8 cellular contexts compared by ENCODE assay signal in the genomic region with DNA sequence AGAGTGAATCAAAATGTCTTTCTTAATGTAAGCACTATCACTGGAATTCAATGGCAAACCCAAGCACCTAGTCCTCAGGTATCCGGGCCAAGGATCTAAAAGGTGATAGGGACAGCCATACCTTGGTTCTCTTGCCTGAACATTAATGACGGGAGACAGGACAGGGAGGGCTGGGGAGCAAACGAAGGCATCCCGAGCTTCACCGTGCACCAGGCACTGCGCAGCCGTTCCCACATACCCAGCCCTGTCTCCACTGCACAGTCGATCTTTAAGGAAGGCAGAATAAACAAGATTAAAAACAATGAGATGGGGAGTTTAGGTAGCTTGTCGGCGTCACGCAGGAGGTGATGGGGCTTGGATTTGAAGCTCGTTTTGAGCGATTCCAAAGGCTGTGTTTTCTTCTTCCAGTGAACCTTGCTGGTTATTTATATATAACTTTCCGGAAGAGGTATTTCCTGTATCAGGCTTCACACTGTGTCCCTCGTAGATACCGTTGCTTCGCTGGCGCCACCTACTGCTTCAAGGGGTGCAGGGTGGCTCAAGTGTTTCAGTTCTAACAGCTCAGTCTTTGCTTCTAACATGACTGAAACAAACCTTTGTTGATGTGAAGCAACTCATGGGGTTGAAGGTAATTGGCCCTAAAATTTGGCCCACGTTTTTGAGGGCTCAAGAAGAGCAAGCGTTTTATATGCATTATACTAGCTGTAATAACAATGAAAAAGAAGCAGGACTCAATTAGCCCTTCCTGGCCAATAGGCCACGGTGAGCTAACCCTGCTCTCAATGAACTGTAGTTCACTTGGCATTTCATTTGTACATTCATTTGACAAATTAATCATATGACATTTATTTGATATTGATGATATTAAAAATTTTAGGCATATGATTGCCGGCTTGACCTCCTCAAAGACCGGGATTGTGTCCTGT.
A peak's percentile ranks its signal among the peaks of the same experiment; 100 is the strongest.
DNase-seq lines count a peak whose midpoint lies in the region; ATAC-seq lines count a peak whose summit lies in the region.

No MANE protein-coding gene starts in this region.

- H3K27me3 ChIP-seq in NT2/D1 (ENCODE audit: insufficient read depth, insufficient read length): no peaks in the 10 kb centered on the region

- no peak overlapping the region for H3K9ac ChIP-seq in NT2/D1 (ENCODE audit: insufficient read length, low read depth)

- peak; percentile 87 for DNase-seq in Daoy (ENCODE audit: low read depth)
- DNase-seq in HT-29 (ENCODE audit: low spot score): peak; percentile 73
- peak; percentile 66 for DNase-seq in NT2/D1 (ENCODE audit: low read depth, low spot score)
- peak; percentile 14 for DNase-seq in activated T-cell treated with anti-CD3 and anti-CD28 coated beads, Interleukin-2, amount 50 U/mL, for 4 hours
- DNase-seq in globus pallidus (ENCODE audit: low spot score): peak; percentile 14
- DNase-seq in pulmonary artery endothelial cell (ENCODE audit: low read depth, low spot score): peak; percentile 15

- H3K9me3 ChIP-seq in NT2/D1 (ENCODE audit: insufficient read depth, low read length): no peaks in the 10 kb centered on the region

- H3K36me3 Mint-ChIP-seq in activated T-cell treated with anti-CD3 and anti-CD28 coated beads, Interleukin-2, amount 50 U/mL, for 4 hours (ENCODE audit: insufficient read depth): no peaks in the 10 kb centered on the region

- H3K36me3 ChIP-seq in NT2/D1 (ENCODE audit: insufficient read depth, insufficient read length, low read length): no peaks in the 10 kb centered on the region

- ATAC-seq in GM21423 (IDR thresholded peaks at IDR 0.05; ENCODE audit: unreplicated experiment) (peak; percentile 98), esophagus mucosa (no peak)
- peak; percentile 84 to 85 for ATAC-seq in activated T-cell treated with anti-CD3 and anti-CD28 coated beads, Interleukin-2, amount 50 U/mL, for 4 hours

- H3K4me1 ChIP-seq in NT2/D1 (ENCODE audit: insufficient read depth, insufficient read length): peaks cover 3% of the 10 kb centered on the region

- peak overlapping the region; percentile 35 for H3K4me3 Mint-ChIP-seq in activated T-cell treated with anti-CD3 and anti-CD28 coated beads, Interleukin-2, amount 50 U/mL, for 4 hours

- peaks cover 14% of the 10 kb centered on the region for H3K27me3 Mint-ChIP-seq in activated T-cell treated with anti-CD3 and anti-CD28 coated beads, Interleukin-2, amount 50 U/mL, for 4 hours (ENCODE audit: low read depth)

- peaks cover 5% of the 10 kb centered on the region for H3K4me1 Mint-ChIP-seq in activated T-cell treated with anti-CD3 and anti-CD28 coated beads, Interleukin-2, amount 50 U/mL, for 4 hours (ENCODE audit: low read depth)

- no peaks in the 10 kb centered on the region for H3K9me3 Mint-ChIP-seq in activated T-cell treated with anti-CD3 and anti-CD28 coated beads, Interleukin-2, amount 50 U/mL, for 4 hours

- H3K4me3 ChIP-seq in NT2/D1 (ENCODE audit: insufficient read length, low read depth): no peak overlapping the region

Comparison
In these comparisons a context has a peak if more than half of its experiments do, and no peak if none do; other contexts are left out.
1. DNase-seq: peak in every context shown above with its lines; median percentile 87 in Daoy; 73 in HT-29; 66 in NT2/D1; 15 in pulmonary artery endothelial cell; 14 in activated T-cell treated with anti-CD3 and anti-CD28 coated beads, Interleukin-2, amount 50 U/mL, for 4 hours; 14 in globus pallidus.